ENCODE assay signal across 8 cellular contexts in genomic region chr17:62692721-62693431, GRCh38.
DNase-seq lines count a peak whose midpoint lies in the region; ATAC-seq and TF ChIP-seq lines count a peak whose summit lies in the region.

No MANE protein-coding gene starts in this region.

- intact Hi-C loops in sciatic nerve (cut with DNase I): no loop called here

- no peak overlapping the region for H3K27ac Mint-ChIP-seq in endothelial cell (ENCODE audit: unreplicated experiment)
- H3K27ac Mint-ChIP-seq in effector memory CD8-positive, alpha-beta T cell: no peak overlapping the region

- peaks cover 11% of the 10 kb centered on the region for H3K27me3 Mint-ChIP-seq in endothelial cell (ENCODE audit: unreplicated experiment)
- peaks cover 14 to 23% of the 10 kb centered on the region in 2 donors for H3K27me3 Mint-ChIP-seq in effector memory CD8-positive, alpha-beta T cell

- ATAC-seq in sciatic nerve: peak; percentile 50
- no peak for ATAC-seq in effector memory CD8-positive, alpha-beta T cell (replicated peaks)

- no peaks in the 10 kb centered on the region for H3K9me3 Mint-ChIP-seq in endothelial cell (ENCODE audit: unreplicated experiment)
- no peaks in the 10 kb centered on the region for H3K9me3 Mint-ChIP-seq in effector memory CD8-positive, alpha-beta T cell

- peak; percentile 43 for TF ChIP-seq CTCF in endothelial cell (IDR thresholded peaks at IDR 0.05; ENCODE audit: unreplicated experiment)

- H3K4me1 Mint-ChIP-seq in endothelial cell (ENCODE audit: unreplicated experiment): peaks cover 18% of the 10 kb centered on the region
- no peaks in the 10 kb centered on the region for H3K4me1 Mint-ChIP-seq in effector memory CD8-positive, alpha-beta T cell (ENCODE audit: low read depth in 2 of 2)

- peaks cover 5% of the 10 kb centered on the region for H3K36me3 Mint-ChIP-seq in endothelial cell (ENCODE audit: low read depth, unreplicated experiment)
- H3K36me3 Mint-ChIP-seq in effector memory CD8-positive, alpha-beta T cell (ENCODE audit: insufficient read depth): no peaks in the 10 kb centered on the region

- H3K4me3 Mint-ChIP-seq in endothelial cell (ENCODE audit: unreplicated experiment): peak overlapping the region; percentile 31
- H3K4me3 Mint-ChIP-seq in effector memory CD8-positive, alpha-beta T cell: no peak overlapping the region

- peak; percentile 35 for DNase-seq in DMS53 (lab: John Stamatoyannopoulos, UW)
- DNase-seq in DMS53 treated with DMSO at 0.1 percent for 48 hours (lab: John Stamatoyannopoulos, UW; ENCODE audit: unreplicated experiment): no peak
- DNase-seq in NAMALWA (ENCODE audit: low spot score): peak; percentile 17
- DNase-seq in endothelial cell (ENCODE audit: low spot score): peak; percentile 52
- peak; percentile 62 for DNase-seq in sciatic nerve (ENCODE audit: low spot score)
- no peak for DNase-seq in T-helper 9 cell
- no peak for DNase-seq in effector memory CD8-positive, alpha-beta T cell
- no peak for DNase-seq in germinal center (ENCODE audit: low spot score)

Comparison
In these comparisons a context has a peak if more than half of its experiments do, and no peak if none do; other contexts are left out.
1. DNase-seq: peak in DMS53 (single experiment), NAMALWA (single experiment), endothelial cell (single experiment) and sciatic nerve (single experiment); none in DMS53 treated with DMSO at 0.1 percent for 48 hours (single experiment), T-helper 9 cell (single experiment), effector memory CD8-positive, alpha-beta T cell (0 of 3) and germinal center (single experiment).